12 cellular contexts compared by ENCODE assay signal in genomic region chr10:116688241-116688711, GRCh38. TPM values are rescaled to one million over a fixed set of nuclear protein-coding genes. Genes with fewer than 3 reads are reported as not detected.
DNase-seq lines count a peak whose midpoint lies in the region; ATAC-seq and TF ChIP-seq lines count a peak whose summit lies in the region.
"Had no signal": no experiment of that assay in that cellular context is flagged by ENCODE, and none has a peak within 500 bp of the region (broad histone marks: within the 10 kb centered on the region; RNA-seq: fewer than 3 reads in every experiment).

No MANE protein-coding gene starts in this region.

- H3K4me1 Mint-ChIP-seq in activated T-cell treated with anti-CD3 and anti-CD28 coated beads, Interleukin-2, amount 50 U/mL, for 72 hours (ENCODE audit: low read depth): no peaks in the 10 kb centered on the region
- H3K4me1 Mint-ChIP-seq: activated naive CD8-positive, alpha-beta T cell treated with anti-CD3 and anti-CD28 coated beads, Interleukin-2, amount 10 ng/mL, durations not matched to agents 7 days and 5 days had no signal

- no peaks in the 10 kb centered on the region for H3K9me3 ChIP-seq in thoracic aorta
- H3K9me3 ChIP-seq: SJSA1, stomach had no signal

- H3K4me1 ChIP-seq in thoracic aorta (ENCODE audit: control insufficient read depth in 1 of 2, low read depth in 2 of 2): peaks cover 16 to 43% of the 10 kb centered on the region in 2 donors

- no peak overlapping the region for H3K4me3 Mint-ChIP-seq in activated T-cell treated with anti-CD3 and anti-CD28 coated beads, Interleukin-2, amount 50 U/mL, for 72 hours
- H3K4me3 Mint-ChIP-seq: activated naive CD8-positive, alpha-beta T cell treated with anti-CD3 and anti-CD28 coated beads, Interleukin-2, amount 10 ng/mL, durations not matched to agents 7 days and 5 days had no signal

- ATAC-seq in thoracic aorta (ENCODE audit: insufficient number of reproducible peaks, low FRiP score, low read depth): no peak
- ATAC-seq in HG02759 (IDR thresholded peaks at IDR 0.05; ENCODE audit: unreplicated experiment): no peak
- no peak for ATAC-seq in activated T-cell treated with anti-CD3 and anti-CD28 coated beads, Interleukin-2, amount 50 U/mL, for 72 hours (replicated peaks in 1 of 2)

- H3K27me3 ChIP-seq in brain microvascular endothelial cell (replicated peaks): no peaks in the 10 kb centered on the region
- no peaks in the 10 kb centered on the region for H3K27me3 ChIP-seq in thoracic aorta (replicated peaks; ENCODE audit: insufficient read depth)
- H3K27me3 ChIP-seq: SJSA1, stomach had no signal

- H3K27ac ChIP-seq in brain microvascular endothelial cell: no peak overlapping the region
- peak overlapping the region in 1 of 2 donors; percentile 31 for H3K27ac ChIP-seq in thoracic aorta
- H3K27ac ChIP-seq: SJSA1 had no signal

- no peaks in the 10 kb centered on the region for H3K9me3 Mint-ChIP-seq in activated T-cell treated with anti-CD3 and anti-CD28 coated beads, Interleukin-2, amount 50 U/mL, for 72 hours
- H3K9me3 Mint-ChIP-seq: activated naive CD8-positive, alpha-beta T cell treated with anti-CD3 and anti-CD28 coated beads, Interleukin-2, amount 10 ng/mL, durations not matched to agents 7 days and 5 days had no signal

- TF ChIP-seq CTCF in brain microvascular endothelial cell (IDR thresholded peaks at IDR 0.05; ENCODE audit: low read depth, low read length, missing control alignments) (no peak), thoracic aorta (IDR thresholded peaks at IDR 0.05) (no peak)

- in situ Hi-C loops in brain microvascular endothelial cell (cut with HindIII; ENCODE audit: low pct_ligation_motif_present, low sequenced_read_pairs): loop anchor here (25.0 kb wide), 2 partner anchors 99 to 474 kb away; no protein-coding TSS in a partner anchor

- H3K27ac Mint-ChIP-seq in activated T-cell treated with anti-CD3 and anti-CD28 coated beads, Interleukin-2, amount 50 U/mL, for 72 hours: no peak overlapping the region
- H3K27ac Mint-ChIP-seq: activated naive CD8-positive, alpha-beta T cell treated with anti-CD3 and anti-CD28 coated beads, Interleukin-2, amount 10 ng/mL, durations not matched to agents 7 days and 5 days had no signal

- H3K4me3 ChIP-seq in brain microvascular endothelial cell (ENCODE audit: low read depth, low read length): no peak overlapping the region
- peak overlapping the region; percentile 38 for H3K4me3 ChIP-seq in thoracic aorta
- H3K4me3 ChIP-seq: SJSA1, stomach had no signal

- H3K36me3 Mint-ChIP-seq in activated T-cell treated with anti-CD3 and anti-CD28 coated beads, Interleukin-2, amount 50 U/mL, for 72 hours (ENCODE audit: insufficient read depth in 2 of 2): no peaks in the 10 kb centered on the region
- H3K36me3 Mint-ChIP-seq: activated naive CD8-positive, alpha-beta T cell treated with anti-CD3 and anti-CD28 coated beads, Interleukin-2, amount 10 ng/mL, durations not matched to agents 7 days and 5 days had no signal

- peaks cover 49% of the 10 kb centered on the region for H3K27me3 Mint-ChIP-seq in activated T-cell treated with anti-CD3 and anti-CD28 coated beads, Interleukin-2, amount 50 U/mL, for 72 hours (ENCODE audit: low read depth)

- DNase-seq in HT1080 (ENCODE audit: low read depth) (peak; percentile 59), brain microvascular endothelial cell (peak; percentile 27), islet precursor cell (peak; percentile 70), thoracic aorta (ENCODE audit: low spot score) (no peak), DMS79 (lab: John Stamatoyannopoulos, UW) (no peak), GDM1 (lab: John Stamatoyannopoulos, UW) (no peak)
- no peak for DNase-seq in activated T-cell treated with anti-CD3 and anti-CD28 coated beads, Interleukin-2, amount 50 U/mL, for 72 hours
- DNase-seq: activated naive CD8-positive, alpha-beta T cell treated with anti-CD3 and anti-CD28 coated beads, Interleukin-2, amount 10 ng/mL, durations not matched to agents 7 days and 5 days; GF-D8; stomach had no signal

- H3K36me3 ChIP-seq in brain microvascular endothelial cell (replicated peaks): no peaks in the 10 kb centered on the region
- no peaks in the 10 kb centered on the region for H3K36me3 ChIP-seq in thoracic aorta
- H3K36me3 ChIP-seq: SJSA1, stomach had no signal

RNA-seq across cellular contexts. Expression of gene HSPA12A, which starts 54.1 kb away (rescaled TPM):
- total RNA-seq in HT1080 (2014; rRNA removed; shearing (Covaris generic)): 3.4 and 3.7 TPM in 2 replicates
- polyA plus RNA-seq in HT1080 (2015; cell fraction: cytosol; rRNA removed): 2.2 and 2.8 TPM in 2 replicates
- 7.9 and 8.1 TPM in 2 replicates for polyA plus RNA-seq in HT1080 (2015; cell fraction: nucleus; rRNA removed)
- 10 to 100 TPM; 10.2 to 13.6 TPM for total RNA-seq in thoracic aorta
- total RNA-seq in activated T-cell treated with anti-CD3 and anti-CD28 coated beads, Interleukin-2, amount 50 U/mL, for 72 hours: under 1 TPM; 0.72 to 0.74 TPM

Comparison
In these comparisons a context has a peak if more than half of its experiments do, and no peak if none do; other contexts are left out.
1. DNase-seq: peak in HT1080 (single experiment), brain microvascular endothelial cell (single experiment) and islet precursor cell (single experiment); none in thoracic aorta (single experiment), activated T-cell treated with anti-CD3 and anti-CD28 coated beads, Interleukin-2, amount 50 U/mL, for 72 hours (0 of 2), DMS79 (single experiment) and GDM1 (single experiment).